In genomic region chr11:2427721-2428321, GRCh38 we compare ENCODE assay signal across 23 cellular contexts. TPM values are rescaled to one million over a fixed set of nuclear protein-coding genes. Genes with fewer than 3 reads are reported as not detected.
DNase-seq lines count a peak whose midpoint lies in the region; ATAC-seq lines count a peak whose summit lies in the region.
"Had no signal": no experiment of that assay in that cellular context is flagged by ENCODE, and none has a peak within 500 bp of the region (broad histone marks: within the 10 kb centered on the region; RNA-seq: fewer than 3 reads in every experiment).

No MANE protein-coding gene starts in this region.

- DNase-seq in Right ventricle myocardium inferior (ENCODE audit: missing footprints) (peak; percentile 64), cardiac septum (ENCODE audit: low spot score) (no peak), T-helper 17 cell (no peak), memory B cell (ENCODE audit: low spot score in 2 of 2) (no peak), DMS79 (lab: John Stamatoyannopoulos, UW) (no peak)
- no peak for DNase-seq in natural killer cell treated with Interleukin-12 subunit alpha and Interleukin-12 subunit beta and Interleukin-15 and Interleukin-18, amount 100 ng/mL, for 72 hours (ENCODE audit: low spot score)
- DNase-seq: activated gamma-delta T cell, GF-D8, NCI-H1436, occipital lobe, T1000 had no signal

- H3K9me3 ChIP-seq in T-helper 17 cell (ENCODE audit: control insufficient read depth, low read length, poor library complexity, severe bottlenecking): no peaks in the 10 kb centered on the region
- H3K9me3 ChIP-seq: heart right ventricle, spleen, thoracic aorta, uterus had no signal

- H3K36me3 Mint-ChIP-seq in T-helper 17 cell (ENCODE audit: low read depth) (no peaks in the 10 kb centered on the region), memory B cell (no peaks in the 10 kb centered on the region)
- H3K36me3 Mint-ChIP-seq in natural killer cell treated with Interleukin-12 subunit alpha and Interleukin-12 subunit beta and Interleukin-15 and Interleukin-18, amount 100 ng/mL, for 72 hours: no peaks in the 10 kb centered on the region
- H3K36me3 Mint-ChIP-seq: brain, naive B cell had no signal

- no peak overlapping the region for H3K4me3 Mint-ChIP-seq in T-helper 17 cell
- H3K4me3 Mint-ChIP-seq in memory B cell: no peak overlapping the region
- H3K4me3 Mint-ChIP-seq in natural killer cell treated with Interleukin-12 subunit alpha and Interleukin-12 subunit beta and Interleukin-15 and Interleukin-18, amount 100 ng/mL, for 72 hours: no peak overlapping the region
- H3K4me3 Mint-ChIP-seq: activated CD4-positive, alpha-beta memory T cell treated with anti-CD3 and anti-CD28 coated beads, Interleukin-2, amount 10 ng/mL, durations not matched to agents 7 days and 5 days; brain; naive B cell had no signal

- H3K27me3 Mint-ChIP-seq in T-helper 17 cell (no peaks in the 10 kb centered on the region), memory B cell (peaks cover 3% of the 10 kb centered on the region)
- no peaks in the 10 kb centered on the region for H3K27me3 Mint-ChIP-seq in natural killer cell treated with Interleukin-12 subunit alpha and Interleukin-12 subunit beta and Interleukin-15 and Interleukin-18, amount 100 ng/mL, for 72 hours
- H3K27me3 Mint-ChIP-seq: activated CD4-positive, alpha-beta memory T cell treated with anti-CD3 and anti-CD28 coated beads, Interleukin-2, amount 10 ng/mL, durations not matched to agents 7 days and 5 days had no signal

- H3K4me1 Mint-ChIP-seq in T-helper 17 cell: no peaks in the 10 kb centered on the region
- H3K4me1 Mint-ChIP-seq in memory B cell: no peaks in the 10 kb centered on the region
- H3K4me1 Mint-ChIP-seq in natural killer cell treated with Interleukin-12 subunit alpha and Interleukin-12 subunit beta and Interleukin-15 and Interleukin-18, amount 100 ng/mL, for 72 hours (ENCODE audit: low read depth in 2 of 2): peaks cover 0 to 2% of the 10 kb centered on the region in 2 donors
- H3K4me1 Mint-ChIP-seq: activated CD4-positive, alpha-beta memory T cell treated with anti-CD3 and anti-CD28 coated beads, Interleukin-2, amount 10 ng/mL, durations not matched to agents 7 days and 5 days; brain; naive B cell had no signal

- no peaks in the 10 kb centered on the region for H3K9me3 Mint-ChIP-seq in memory B cell
- H3K9me3 Mint-ChIP-seq in natural killer cell treated with Interleukin-12 subunit alpha and Interleukin-12 subunit beta and Interleukin-15 and Interleukin-18, amount 100 ng/mL, for 72 hours: no peaks in the 10 kb centered on the region
- H3K9me3 Mint-ChIP-seq: activated CD4-positive, alpha-beta memory T cell treated with anti-CD3 and anti-CD28 coated beads, Interleukin-2, amount 10 ng/mL, durations not matched to agents 7 days and 5 days; brain; naive B cell had no signal

- H3K27ac Mint-ChIP-seq in T-helper 17 cell (no peak overlapping the region), memory B cell (no peak overlapping the region)
- H3K27ac Mint-ChIP-seq in natural killer cell treated with Interleukin-12 subunit alpha and Interleukin-12 subunit beta and Interleukin-15 and Interleukin-18, amount 100 ng/mL, for 72 hours: no peak overlapping the region
- H3K27ac Mint-ChIP-seq: activated CD4-positive, alpha-beta memory T cell treated with anti-CD3 and anti-CD28 coated beads, Interleukin-2, amount 10 ng/mL, durations not matched to agents 7 days and 5 days; brain had no signal

- intact Hi-C loops in Right ventricle myocardium inferior (cut with DNase I): loop anchor here (1.0 kb wide), 2 partner anchors 103 to 458 kb away; no protein-coding TSS in a partner anchor
- intact Hi-C loops in cardiac septum (cut with DNase I): loop anchor here (1.0 to 2.0 kb wide), 2 partner anchors 103 to 461 kb away; no protein-coding TSS in a partner anchor

- ATAC-seq in Right ventricle myocardium inferior: no peak
- ATAC-seq in T-helper 17 cell: peak; percentile 8
- ATAC-seq in memory B cell (ENCODE audit: low read depth): peak; percentile 9
- ATAC-seq in natural killer cell treated with Interleukin-12 subunit alpha and Interleukin-12 subunit beta and Interleukin-15 and Interleukin-18, amount 100 ng/mL, for 72 hours: no peak

RNA-seq across cellular contexts. Expression of gene TRPM5, which starts 16.5 kb away (rescaled TPM):
- total RNA-seq in Right ventricle myocardium inferior (not detected), cardiac septum (not detected), T-helper 17 cell (under 1 TPM; 0.07 to 0.08 TPM)
- not detected for total RNA-seq in natural killer cell treated with Interleukin-12 subunit alpha and Interleukin-12 subunit beta and Interleukin-15 and Interleukin-18, amount 100 ng/mL, for 72 hours
- total RNA-seq: activated CD4-positive, alpha-beta memory T cell treated with anti-CD3 and anti-CD28 coated beads, Interleukin-2, amount 10 ng/mL, durations not matched to agents 7 days and 5 days; epithelial cell of proximal tubule; fibroblast of villous mesenchyme; GM23248; heart right ventricle; left cardiac atrium; mesenteric fat pad; occipital lobe; thoracic aorta had no signal

RNA-seq across cellular contexts. Expression of gene KCNQ1, which starts 17.0 kb away (rescaled TPM):
- total RNA-seq in Right ventricle myocardium inferior (40.0 TPM), cardiac septum (43.0 TPM), T-helper 17 cell (10 to 100 TPM; 18.6 to 25.5 TPM)
- 1 to 10 TPM in 1 of 2 donors, under 1 TPM in 1; 0.19 to 1.4 TPM for total RNA-seq in natural killer cell treated with Interleukin-12 subunit alpha and Interleukin-12 subunit beta and Interleukin-15 and Interleukin-18, amount 100 ng/mL, for 72 hours
- total RNA-seq: fibroblast of villous mesenchyme, GM23248 had no signal

RNA-seq across cellular contexts. Expression of gene TSSC4, which starts 27.3 kb away (rescaled TPM):
- total RNA-seq in Right ventricle myocardium inferior: 31.4 TPM
- 36.2 TPM for total RNA-seq in cardiac septum
- 10 to 100 TPM; 47.9 to 60.3 TPM for total RNA-seq in T-helper 17 cell
- 10 to 100 TPM; 66.0 to 98.2 TPM for total RNA-seq in natural killer cell treated with Interleukin-12 subunit alpha and Interleukin-12 subunit beta and Interleukin-15 and Interleukin-18, amount 100 ng/mL, for 72 hours

RNA-seq across cellular contexts. Expression of gene CD81, which starts 50.7 kb away (rescaled TPM):
- total RNA-seq in Right ventricle myocardium inferior: 531 TPM
- 663 TPM for total RNA-seq in cardiac septum
- 100 to 1,000 TPM; 153 to 194 TPM for total RNA-seq in T-helper 17 cell
- 100 to 1,000 TPM; 306 to 322 TPM for total RNA-seq in natural killer cell treated with Interleukin-12 subunit alpha and Interleukin-12 subunit beta and Interleukin-15 and Interleukin-18, amount 100 ng/mL, for 72 hours

Comparison
In these comparisons a context has a peak if more than half of its experiments do, and no peak if none do; other contexts are left out.
1. ATAC-seq: peak in T-helper 17 cell (single experiment) and memory B cell (single experiment); none in Right ventricle myocardium inferior (single experiment) and natural killer cell treated with Interleukin-12 subunit alpha and Interleukin-12 subunit beta and Interleukin-15 and Interleukin-18, amount 100 ng/mL, for 72 hours (0 of 2).
2. RNA of gene KCNQ1, which starts 17.0 kb away (total RNA-seq): 43.0 TPM in cardiac septum (single experiment), 40.0 TPM in Right ventricle myocardium inferior (single experiment) and 18.6 to 25.5 TPM in T-helper 17 cell; 0.19 to 1.4 TPM in natural killer cell treated with Interleukin-12 subunit alpha and Interleukin-12 subunit beta and Interleukin-15 and Interleukin-18, amount 100 ng/mL, for 72 hours; every median in the first group is over 4 times any median in the second.